ENCODE assay signal across 7 cellular contexts in genomic region chr1:21607549-21608529, GRCh38.
DNase-seq lines count a peak whose midpoint lies in the region; ATAC-seq, FAIRE-seq and TF ChIP-seq lines count a peak whose summit lies in the region.

No MANE protein-coding gene starts in this region.

- intact Hi-C loops in endothelial cell of umbilical vein (cut with micrococcal nuclease): no loop called here

- H3K9me3 ChIP-seq in WERI-Rb-1 (ENCODE audit: severe bottlenecking) (no peaks in the 10 kb centered on the region), endothelial cell of umbilical vein (replicated peaks; ENCODE audit: control insufficient read depth, insufficient read depth, low read length) (no peaks in the 10 kb centered on the region)

- H3K27ac ChIP-seq in WERI-Rb-1: no peak overlapping the region
- no peak overlapping the region for H3K27ac ChIP-seq in endothelial cell of umbilical vein (ENCODE audit: insufficient read depth, low read depth, low read length)

- peak; percentile 97 for DNase-seq in HPDE6-E6E7 (ENCODE audit: extremely low spot score)
- DNase-seq in WERI-Rb-1: peak; percentile 64
- DNase-seq in endothelial cell of umbilical vein (ENCODE audit: low read depth, low spot score): peak; percentile 75
- peak; percentile 95 for DNase-seq in mucosa of gallbladder (ENCODE audit: low spot score)
- peak; percentile 9 for DNase-seq in stromal cell of bone marrow (ENCODE audit: low read depth)

- no peak overlapping the region for H3K9ac ChIP-seq in endothelial cell of umbilical vein (replicated peaks; ENCODE audit: extremely low read depth, insufficient read depth, low read length)

- H3K27me3 ChIP-seq in WERI-Rb-1 (ENCODE audit: insufficient read depth, low read depth, severe bottlenecking) (no peaks in the 10 kb centered on the region), endothelial cell of umbilical vein (ENCODE audit: control insufficient read depth in 2 of 2, insufficient read depth in 2 of 2, low read length in 2 of 2) (peaks cover 0 to 4% of the 10 kb centered on the region in 2 experiments)

- H3K36me3 ChIP-seq in WERI-Rb-1 (peaks cover 10% of the 10 kb centered on the region), endothelial cell of umbilical vein (ENCODE audit: control insufficient read depth in 2 of 2, extremely low read depth in 1 of 2, insufficient read depth in 2 of 2, low read length in 2 of 2) (no peaks in the 10 kb centered on the region)

- no peaks in the 10 kb centered on the region for H3K9me1 ChIP-seq in endothelial cell of umbilical vein (replicated peaks; ENCODE audit: control insufficient read depth, extremely low read depth, insufficient read depth, low read length)

- no peaks in the 10 kb centered on the region for H3K79me2 ChIP-seq in endothelial cell of umbilical vein (ENCODE audit: control insufficient read depth, insufficient read depth, low read length)

- TF ChIP-seq CTCF in WERI-Rb-1 (IDR thresholded peaks at IDR 0.05; ENCODE audit: low read depth, low read length): no peak
- no peak for TF ChIP-seq CTCF in endothelial cell of umbilical vein (IDR thresholded peaks at IDR 0.05; ENCODE audit: extremely low read depth in 1 of 2, insufficient read depth in 1 of 2, low read depth in 1 of 2, low read length in 2 of 2)

- peak; percentile 65 for ATAC-seq in GM19023 (IDR thresholded peaks at IDR 0.05; ENCODE audit: unreplicated experiment)
- no peak for ATAC-seq in GM18909 (IDR thresholded peaks at IDR 0.05; ENCODE audit: poor library complexity, unreplicated experiment)

- no peak overlapping the region for H2AFZ ChIP-seq in endothelial cell of umbilical vein (ENCODE audit: low read depth, low read length)

- no TSS peak for BruUV-seq in endothelial cell of umbilical vein (replicated peaks; lab: Mats Ljungman, UMichigan)

- FAIRE-seq in endothelial cell of umbilical vein (lab: Jason Lieb, UNC): peak; percentile 88

- dilution Hi-C loops in endothelial cell of umbilical vein (cut with MboI; ENCODE audit: extremely low pct_ligation_motif_present, low sequenced_read_pairs): no loop called here

- H3K4me3 ChIP-seq in WERI-Rb-1 (ENCODE audit: low read depth, low read length) (no peak overlapping the region), endothelial cell of umbilical vein (replicated peaks in 1 of 3; ENCODE audit: insufficient read depth in 1 of 3, low read depth in 1 of 3, low read length in 3 of 3) (no peak overlapping the region)

- no peak overlapping the region for H3K4me2 ChIP-seq in endothelial cell of umbilical vein (ENCODE audit: insufficient read depth, low read length)

- POLR2A ChIA-PET in endothelial cell of umbilical vein (lab: Charles Lee): interaction anchor here (0.6 kb wide), 1 partner anchor 311 kb away, joined by 3 read pairs; no protein-coding TSS in a partner anchor

- H4K20me1 ChIP-seq in endothelial cell of umbilical vein (replicated peaks; ENCODE audit: control insufficient read depth, extremely low read depth, insufficient read depth, low read length): no peaks in the 10 kb centered on the region

- CTCF ChIA-PET in endothelial cell of umbilical vein (lab: Charles Lee): interaction anchor here (1.0 kb wide), 1 partner anchor 10 kb away, joined by 3 read pairs; no protein-coding TSS in a partner anchor

- no peaks in the 10 kb centered on the region for H3K4me1 ChIP-seq in endothelial cell of umbilical vein (ENCODE audit: control insufficient read depth, extremely low read depth, insufficient read depth, low read length)

- no peak for TF ChIP-seq POLR2A in endothelial cell of umbilical vein (IDR thresholded peaks at IDR 0.05; ENCODE audit: low read depth, low read length)

TF ChIP-seq in endothelial cell of umbilical vein, 7 proteins besides CTCF, POLR2A, EP300 and RAD21:
- TF ChIP-seq JUN (IDR thresholded peaks at IDR 0.05; ENCODE audit: borderline replicate concordance, insufficient read depth, insufficient read length, low read depth): no peak
- TF ChIP-seq EZH2 (IDR thresholded peaks at IDR 0.05; ENCODE audit: borderline replicate concordance, low read depth, low read length, severe bottlenecking): no peak
- no peak for TF ChIP-seq GATA2 (IDR thresholded peaks at IDR 0.05; ENCODE audit: insufficient read depth, insufficient read length, low read depth, low read length)
- TF ChIP-seq FOS (IDR thresholded peaks at IDR 0.05; ENCODE audit: borderline replicate concordance, insufficient read depth, low read length): no peak
- no peak for TF ChIP-seq MYC (IDR thresholded peaks at IDR 0.05; ENCODE audit: low read depth, low read length)
- no peak for TF ChIP-seq MAX (IDR thresholded peaks at IDR 0.05; ENCODE audit: insufficient read depth, insufficient read length)
- TF ChIP-seq POLR2AphosphoS5 (IDR thresholded peaks at IDR 0.05; ENCODE audit: insufficient read depth, low read depth, low read length): no peak

Comparison
In these comparisons a context has a peak if more than half of its experiments do, and no peak if none do; other contexts are left out.
1. DNase-seq: peak in every context shown above with its lines; median percentile 97 in HPDE6-E6E7; 95 in mucosa of gallbladder; 75 in endothelial cell of umbilical vein; 64 in WERI-Rb-1; 9 in stromal cell of bone marrow.